7 cellular contexts compared by ENCODE assay signal in genomic region chr12:62959745-62960144, GRCh38.
"Had no signal": no experiment of that assay in that cellular context is flagged by ENCODE, and none has a peak within 500 bp of the region (broad histone marks: within the 10 kb centered on the region; RNA-seq: fewer than 3 reads in every experiment).

No MANE protein-coding gene starts in this region.

- H3K27ac Mint-ChIP-seq: GM23338, IgD-negative memory B cell had no signal

- H3K36me3 Mint-ChIP-seq: IgD-negative memory B cell had no signal

- H3K4me2 ChIP-seq: GM23338 had no signal

- H2AFZ ChIP-seq: GM23338 had no signal

- ATAC-seq: GM23338, HepG2 had no signal

- DNase-seq: H9, HCEC 1CT, KBM-7 had no signal

- H3K4me3 ChIP-seq: GM23338 had no signal

- H3K4me1 Mint-ChIP-seq: IgD-negative memory B cell had no signal

- H3K27ac ChIP-seq: HL-60 had no signal

- H3K9me3 Mint-ChIP-seq: GM23338, H9, IgD-negative memory B cell had no signal

- H3K4me3 Mint-ChIP-seq: GM23338, H9, IgD-negative memory B cell had no signal
